ENCODE assay signal across 8 cellular contexts in genomic region chr2:74461187-74462053, GRCh38.
A peak's percentile ranks its signal among the peaks of the same experiment; 100 is the strongest.
DNase-seq lines count a peak whose midpoint lies in the region; TF ChIP-seq lines count a peak whose summit lies in the region.
"Had no signal": no experiment of that assay in that cellular context is flagged by ENCODE, and none has a peak within 500 bp of the region (broad histone marks: within the 10 kb centered on the region; RNA-seq: fewer than 3 reads in every experiment).

No MANE protein-coding gene starts in this region.

- DNase-seq in AG04449 (ENCODE audit: low read depth, low spot score) (no peak), GM13977 (ENCODE audit: low spot score) (no peak), cardiac fibroblast (ENCODE audit: low read depth in 2 of 2) (peak in 1 of 2 donors; percentile 11), T-helper 9 cell (no peak), NCI-H446 treated with DMSO at 0.1 percent for 48 hours (lab: John Stamatoyannopoulos, UW) (no peak), putamen (ENCODE audit: low spot score) (no peak)
- DNase-seq: activated CD8-positive, alpha-beta memory T cell treated with anti-CD3 and anti-CD28 coated beads, Interleukin-2, amount 50 U/mL, for 48 hours; dorsolateral prefrontal cortex had no signal

- peak; percentile 6 for TF ChIP-seq CTCF in AG04449 (IDR thresholded peaks at IDR 0.05; ENCODE audit: insufficient read depth, low read length, missing control alignments)
- peak; percentile 33 for TF ChIP-seq CTCF in GM13977 (IDR thresholded peaks at IDR 0.05; ENCODE audit: extremely low read depth, insufficient read depth, missing control alignments)
- peak; percentile 4 for TF ChIP-seq CTCF in cardiac fibroblast (IDR thresholded peaks at IDR 0.05; ENCODE audit: low read depth, low read length)

- POLR2A ChIA-PET in AG04449 (lab: Yijun Ruan, JAX), result interaction anchor here (0.5 to 1.9 kb wide), 3 partner anchors 10 to 72 kb away, joined by 3 to 7 read pairs (median 3); partner anchors contain the start of gene MRPL53

- CTCF ChIA-PET in AG04449 (lab: Yijun Ruan, JAX), result interaction anchor here (0.5 to 1.2 kb wide), 3 partner anchors 70 to 127 kb away, joined by 3 to 4 read pairs (median 3); no protein-coding TSS in a partner anchor

- in situ Hi-C loops in GM13977 (cut with MboI; ENCODE audit: low pct_unique_long_range_greater_than_20kb, low sequenced_read_pairs, unreplicated experiment), result no loop called here

- H3K4me3 ChIP-seq in AG04449 (ENCODE audit: low read depth, low read length), result no peak overlapping the region
- no peak overlapping the region for H3K4me3 ChIP-seq in cardiac fibroblast (replicated peaks in 1 of 2; ENCODE audit: low read depth in 2 of 2, low read length in 2 of 2)
- H3K4me3 ChIP-seq: dorsolateral prefrontal cortex had no signal
